ENCODE assay signal across 11 cellular contexts in genomic region chrX:53047228-53047627, GRCh38. TPM values are rescaled to one million over a fixed set of nuclear protein-coding genes. Genes with fewer than 3 reads are reported as not detected.
DNase-seq lines count a peak whose midpoint lies in the region; ATAC-seq, FAIRE-seq and TF ChIP-seq lines count a peak whose summit lies in the region.
"Had no signal": no experiment of that assay in that cellular context is flagged by ENCODE, and none has a peak within 500 bp of the region (broad histone marks: within the 10 kb centered on the region; RNA-seq: fewer than 3 reads in every experiment).

No MANE protein-coding gene starts in this region.

- peaks cover 33% of the 10 kb centered on the region for H3K4me1 ChIP-seq in BLaER1
- peaks cover 6 to 8% of the 10 kb centered on the region in 2 experiments; a peak in 3 of 4 replicates for H3K4me1 ChIP-seq in HCT116 (ENCODE audit: control insufficient read depth in 1 of 2, insufficient read depth in 2 of 2, low read length in 2 of 2)
- H3K4me1 ChIP-seq in astrocyte (ENCODE audit: insufficient read depth, low read length), result peaks cover 19% of the 10 kb centered on the region
- no peaks in the 10 kb centered on the region for H3K4me1 ChIP-seq in right cardiac atrium (ENCODE audit: control insufficient read depth, insufficient read depth, low read length)
- no peaks in the 10 kb centered on the region for H3K4me1 ChIP-seq in small intestine (ENCODE audit: control insufficient read depth in 2 of 2, insufficient read depth in 1 of 2, low read depth in 1 of 2, low read length in 1 of 2)
- no peaks in the 10 kb centered on the region for H3K4me1 ChIP-seq in prostate gland (replicated peaks)

- no peak overlapping the region for H3K27ac ChIP-seq in BLaER1
- no peak overlapping the region for H3K27ac ChIP-seq in HCT116 (ENCODE audit: low read depth, low read length)
- H3K27ac ChIP-seq in astrocyte (ENCODE audit: low read depth, low read length), result no peak overlapping the region
- no peak overlapping the region for H3K27ac ChIP-seq in right cardiac atrium (ENCODE audit: low read length)
- no peak overlapping the region for H3K27ac ChIP-seq in small intestine (ENCODE audit: low read depth in 1 of 2, low read length in 1 of 2)
- no peak overlapping the region for H3K27ac ChIP-seq in prostate gland

- H3K36me3 Mint-ChIP-seq in astrocyte (ENCODE audit: low read depth, unreplicated experiment), result no peaks in the 10 kb centered on the region

- peak overlapping the region; percentile 60 for H3K4me3 Mint-ChIP-seq in astrocyte (ENCODE audit: unreplicated experiment)
- H3K4me3 Mint-ChIP-seq: activated CD4-positive, alpha-beta T cell treated with anti-CD3 and anti-CD28 coated beads, Interleukin-2, amount 10 ng/mL, durations not matched to agents 7 days and 5 days had no signal

- 92% methylated on average over 6 of the region's 6 CpGs for WGBS in right cardiac atrium
- 83 to 95% (median 90%) methylated on average over 6 of the region's 6 CpGs for WGBS in small intestine, 3 donors
- WGBS in prostate gland, result 91% methylated on average over 6 of the region's 6 CpGs

- H2AFZ ChIP-seq in HCT116 (ENCODE audit: low read depth, low read length, poor library complexity, severe bottlenecking) (no peak overlapping the region), astrocyte (ENCODE audit: low read depth, low read length) (no peak overlapping the region)

- H3K4me3 ChIP-seq in BLaER1 (no peak overlapping the region), HCT116 (replicated peaks in 1 of 2; ENCODE audit: low read depth in 1 of 2, low read length in 2 of 2) (no peak overlapping the region), astrocyte (ENCODE audit: insufficient read depth, low read depth, low read length) (no peak overlapping the region), right cardiac atrium (ENCODE audit: low read length) (no peak overlapping the region), small intestine (ENCODE audit: low read depth in 1 of 2, low read length in 2 of 2) (no peak overlapping the region), prostate gland (no peak overlapping the region)
- H3K4me3 ChIP-seq: mucosa of descending colon had no signal

- H3K9me3 Mint-ChIP-seq in astrocyte (ENCODE audit: unreplicated experiment), result no peaks in the 10 kb centered on the region
- H3K9me3 Mint-ChIP-seq: activated CD4-positive, alpha-beta T cell treated with anti-CD3 and anti-CD28 coated beads, Interleukin-2, amount 10 ng/mL, durations not matched to agents 7 days and 5 days had no signal

- intact Hi-C loops in HCT116 (cut with micrococcal nuclease), result no loop called here
- intact Hi-C loops in right cardiac atrium (cut with DNase I), result no loop called here
- intact Hi-C loops in prostate gland (cut with DNase I), result no loop called here

- RAD21 ChIA-PET in HCT116 (lab: Charles Lee; ENCODE audit: low non-redundant PET in 1 of 2, low total read pairs in 2 of 2, uncharacterized antibody in 2 of 2, unreplicated experiment in 2 of 2), result no interaction called here

- TF ChIP-seq CTCF in HCT116 (IDR thresholded peaks at IDR 0.05 in 2 of 3, conservative IDR thresholded peaks at IDR 0.05 in 1 of 3; ENCODE audit: borderline replicate concordance in 1 of 3, insufficient read depth in 1 of 3, low read depth in 2 of 3, low read length in 2 of 3), result peak; percentile 2 to 36 (median 27); a peak in 2 of 6 replicates
- TF ChIP-seq CTCF in astrocyte (IDR thresholded peaks at IDR 0.05; ENCODE audit: insufficient read depth, low read depth, low read length), result peak; percentile 26
- no peak for TF ChIP-seq CTCF in prostate gland (IDR thresholded peaks at IDR 0.05)

- TF ChIP-seq RAD21 in HCT116 (IDR thresholded peaks at IDR 0.05; ENCODE audit: low read depth), result no peak

- DNase-seq in HCT116 (ENCODE audit: low read depth, low spot score), result no peak
- DNase-seq in astrocyte (ENCODE audit: low read depth), result no peak
- peak; percentile 19 to 23 for DNase-seq in lung microvascular endothelial cell (ENCODE audit: low read depth in 2 of 2)
- no peak for DNase-seq in right cardiac atrium
- DNase-seq in cerebellar nuclear complex (lab: John Stamatoyannopoulos, UW), result no peak
- no peak for DNase-seq in small intestine
- DNase-seq in prostate gland (ENCODE audit: low spot score), result no peak
- DNase-seq: activated CD4-positive, alpha-beta T cell treated with anti-CD3 and anti-CD28 coated beads, Interleukin-2, amount 10 ng/mL, durations not matched to agents 7 days and 5 days; mucosa of descending colon had no signal

- H4K20me1 ChIP-seq in BLaER1 (peaks cover 25% of the 10 kb centered on the region), HCT116 (ENCODE audit: insufficient read depth) (no peaks in the 10 kb centered on the region), astrocyte (ENCODE audit: insufficient read depth, low read length) (peaks cover 25% of the 10 kb centered on the region)

- FAIRE-seq in astrocyte (lab: Jason Lieb, UNC) (no peak), small intestine (lab: Jason Lieb, UNC) (no peak)
- FAIRE-seq: HepG2 had no signal

- H3K27me3 Mint-ChIP-seq in astrocyte (ENCODE audit: low read depth, unreplicated experiment), result peaks cover 5% of the 10 kb centered on the region

- H3K79me2 ChIP-seq in HCT116 (ENCODE audit: insufficient read depth, low read length) (no peaks in the 10 kb centered on the region), astrocyte (ENCODE audit: insufficient read depth, low read length) (peaks cover 33% of the 10 kb centered on the region)

- no peak overlapping the region for H3K27ac Mint-ChIP-seq in astrocyte (ENCODE audit: unreplicated experiment)
- H3K27ac Mint-ChIP-seq: activated CD4-positive, alpha-beta T cell treated with anti-CD3 and anti-CD28 coated beads, Interleukin-2, amount 10 ng/mL, durations not matched to agents 7 days and 5 days had no signal

- TF ChIP-seq POLR2A in HCT116 (IDR thresholded peaks at IDR 0.05; ENCODE audit: borderline replicate concordance, extremely low read depth, insufficient read depth, insufficient read length) (no peak), prostate gland (IDR thresholded peaks at IDR 0.05) (no peak)

- H3K27me3 ChIP-seq in BLaER1 (peaks cover 44% of the 10 kb centered on the region), HCT116 (ENCODE audit: insufficient read depth, low read length) (no peaks in the 10 kb centered on the region), astrocyte (ENCODE audit: insufficient read depth, low read length) (no peaks in the 10 kb centered on the region), right cardiac atrium (ENCODE audit: control insufficient read depth, insufficient read depth) (no peaks in the 10 kb centered on the region), small intestine (ENCODE audit: control insufficient read depth in 2 of 2, insufficient read depth in 2 of 2, low read length in 2 of 2) (no peaks in the 10 kb centered on the region), prostate gland (replicated peaks; ENCODE audit: insufficient read depth) (no peaks in the 10 kb centered on the region)

- POLR2A ChIA-PET in HCT116 (lab: Charles Lee), result no interaction called here

- H3K4me1 Mint-ChIP-seq in astrocyte (ENCODE audit: low read depth, unreplicated experiment), result peaks cover 5% of the 10 kb centered on the region
- H3K4me1 Mint-ChIP-seq: activated CD4-positive, alpha-beta T cell treated with anti-CD3 and anti-CD28 coated beads, Interleukin-2, amount 10 ng/mL, durations not matched to agents 7 days and 5 days had no signal

- no TSS peak for BruUV-seq in HCT116 (replicated peaks; lab: Mats Ljungman, UMichigan)

- CTCF ChIA-PET in HCT116 (lab: Charles Lee), result no interaction called here

- no peaks in the 10 kb centered on the region for H3K9me2 ChIP-seq in HCT116 (ENCODE audit: insufficient read depth)

- H3K9me3 ChIP-seq in BLaER1, result no peaks in the 10 kb centered on the region
- H3K9me3 ChIP-seq in HCT116 (ENCODE audit: control insufficient read depth in 1 of 2, insufficient read depth in 1 of 2, low read depth in 1 of 2, low read length in 2 of 2), result no peaks in the 10 kb centered on the region
- no peaks in the 10 kb centered on the region for H3K9me3 ChIP-seq in astrocyte (ENCODE audit: insufficient read depth, low read depth, low read length)
- H3K9me3 ChIP-seq in right cardiac atrium (ENCODE audit: control insufficient read depth, low read length), result no peaks in the 10 kb centered on the region
- H3K9me3 ChIP-seq in small intestine (ENCODE audit: control insufficient read depth, low read depth), result no peaks in the 10 kb centered on the region
- no peaks in the 10 kb centered on the region for H3K9me3 ChIP-seq in prostate gland
- H3K9me3 ChIP-seq: mucosa of descending colon had no signal

- H3K4me2 ChIP-seq in BLaER1, result peak overlapping the region; percentile 74; the same call in 1 of the 2 replicates
- H3K4me2 ChIP-seq in HCT116 (ENCODE audit: low read length), result peak overlapping the region; percentile 61; the same call in 1 of the 2 replicates
- H3K4me2 ChIP-seq in astrocyte (ENCODE audit: low read length), result no peak overlapping the region

- H3K36me3 ChIP-seq in BLaER1, result no peaks in the 10 kb centered on the region
- H3K36me3 ChIP-seq in HCT116 (ENCODE audit: control insufficient read depth in 1 of 2, insufficient read depth in 2 of 2, low read length in 2 of 2), result no peaks in the 10 kb centered on the region
- no peaks in the 10 kb centered on the region for H3K36me3 ChIP-seq in astrocyte (ENCODE audit: insufficient read depth, low read length)
- no peaks in the 10 kb centered on the region for H3K36me3 ChIP-seq in small intestine (ENCODE audit: control insufficient read depth in 2 of 2, insufficient read depth in 2 of 2, low read length in 2 of 2)
- H3K36me3 ChIP-seq in prostate gland, result no peaks in the 10 kb centered on the region

- ATAC-seq in HCT116 (no peak; the same call in 1 of the 2 replicates), right cardiac atrium (no peak)
- ATAC-seq: HepG2 had no signal

- H3K9ac ChIP-seq in BLaER1, result no peak overlapping the region
- H3K9ac ChIP-seq in HCT116 (ENCODE audit: low read length), result no peak overlapping the region
- no peak overlapping the region for H3K9ac ChIP-seq in astrocyte (ENCODE audit: low read length)

RNA-seq across cellular contexts. Expression of gene GPR173, which starts 1.4 kb away (rescaled TPM):
- 3.4 TPM for total RNA-seq in HCT116 (2021; ENCODE audit: unreplicated experiment)
- 3.1 and 3.4 TPM in 2 replicates for polyA plus RNA-seq in HCT116 (2012)
- total RNA-seq in astrocyte, result 8.1 and 8.2 TPM in 2 replicates
- 0.44 and 1.4 TPM in 2 replicates for total RNA-seq in lung microvascular endothelial cell
- 1 to 10 TPM; 2.2 to 2.9 (median 2.5) TPM for total RNA-seq in right cardiac atrium
- polyA plus RNA-seq in right cardiac atrium, result 1.00 TPM
- 1 to 10 TPM in 1 of 3 donors, under 1 TPM in 1, not detected in 1; 0.27 to 1.5 TPM for polyA plus RNA-seq in small intestine
- total RNA-seq in prostate gland, result 1 to 10 TPM; 1.9 to 3.6 TPM
- total RNA-seq: activated CD4-positive, alpha-beta T cell treated with anti-CD3 and anti-CD28 coated beads, Interleukin-2, amount 10 ng/mL, durations not matched to agents 7 days and 5 days; HepG2 had no signal

RNA-seq across cellular contexts. Expression of gene TSPYL2, which starts 34.9 kb away (rescaled TPM):
- total RNA-seq in HCT116 (2021; ENCODE audit: unreplicated experiment) (19.2 TPM), astrocyte (30.7 and 31.5 TPM in 2 replicates), lung microvascular endothelial cell (5.4 and 7.7 TPM in 2 replicates), right cardiac atrium (10 to 100 TPM; 55.8 to 63.2 (median 59.3) TPM), prostate gland (100 to 1,000 TPM in 1 of 2 donors, 10 to 100 TPM in 1; 34.3 to 250 TPM)
- 27.1 and 33.5 TPM in 2 replicates for polyA plus RNA-seq in HCT116 (2012)
- polyA plus RNA-seq in right cardiac atrium (66.6 TPM), small intestine (10 to 100 TPM in 1 of 3 donors, 1 to 10 TPM in 2; 6.7 to 20.7 (median 10.0) TPM)

RNA-seq across cellular contexts. Expression of gene KANTR, which starts 46.7 kb away (rescaled TPM):
- total RNA-seq in HCT116 (2021; ENCODE audit: unreplicated experiment), result 7.5 TPM
- polyA plus RNA-seq in HCT116 (2012), result 1.7 and 2.6 TPM in 2 replicates
- 5.9 and 6.8 TPM in 2 replicates for total RNA-seq in astrocyte
- total RNA-seq in lung microvascular endothelial cell, result 3.7 and 6.0 TPM in 2 replicates
- 1 to 10 TPM; 5.1 to 6.7 (median 5.6) TPM for total RNA-seq in right cardiac atrium
- polyA plus RNA-seq in right cardiac atrium, result 4.4 TPM
- polyA plus RNA-seq in small intestine, result 1 to 10 TPM; 1.4 to 4.5 (median 3.5) TPM
- total RNA-seq in prostate gland, result 10 to 100 TPM; 11.5 to 27.9 TPM

Comparison
In these comparisons a context has a peak if more than half of its experiments do, and no peak if none do; other contexts are left out.
1. DNase-seq: peak in lung microvascular endothelial cell (2 of 2); none in HCT116 (single experiment), astrocyte (single experiment), right cardiac atrium (0 of 3), cerebellar nuclear complex (0 of 2), small intestine (single experiment) and prostate gland (single experiment).
2. CTCF ChIP-seq: peak in HCT116 (3 of 3) and astrocyte (single experiment); none in prostate gland (0 of 4).